Comparison of ENCODE assay signal across 10 cellular contexts in the genomic region with DNA sequence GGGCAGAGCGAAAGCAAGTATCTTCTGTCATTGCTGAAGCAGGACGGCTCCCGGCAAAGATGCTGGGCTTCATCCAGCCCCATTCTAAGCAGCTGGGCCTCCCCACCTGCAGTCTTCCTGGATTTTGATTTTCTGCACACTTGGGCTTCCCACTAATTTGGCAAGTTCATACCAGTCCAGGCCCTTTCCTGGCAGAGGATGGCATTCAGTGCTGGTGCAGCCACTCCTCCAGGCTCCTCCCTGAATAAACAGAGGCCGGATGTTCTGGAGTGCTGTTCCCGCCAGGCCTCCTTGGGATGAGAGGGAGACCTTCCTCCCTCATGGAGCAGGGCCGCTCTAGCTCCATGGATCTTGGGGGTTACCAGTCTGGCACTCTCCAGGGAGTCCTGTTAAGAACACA. TPM values are rescaled to one million over a fixed set of nuclear protein-coding genes. Genes with fewer than 3 reads are reported as not detected.
DNase-seq lines count a peak whose midpoint lies in the region; ATAC-seq and TF ChIP-seq lines count a peak whose summit lies in the region.
"Had no signal": no experiment of that assay in that cellular context is flagged by ENCODE, and none has a peak within 500 bp of the region (broad histone marks: within the 10 kb centered on the region; RNA-seq: fewer than 3 reads in every experiment).

No MANE protein-coding gene starts in this region.

- no peaks in the 10 kb centered on the region for H3K9me3 Mint-ChIP-seq in stimulated activated naive B cell treated with anti-CD40 and anti-IgM and Interleukin-4, amounts not matched to agents 10 μg/mL and 1 μg/mL and 100 μg/mL, for 72 hours
- H3K9me3 Mint-ChIP-seq: IgD-negative memory B cell had no signal

- intact Hi-C loops in heart right ventricle (cut with DNase I) (loop anchor here in 5 of 10 donors (2.0 to 10.0 kb wide), 4 partner anchors 37 to 60 kb away; a partner anchor contains a TSS), Right ventricle myocardium inferior (cut with DNase I) (loop anchor here (2.0 to 5.0 kb wide), 2 partner anchors 14 to 447 kb away; a partner anchor contains a TSS), ascending aorta (cut with DNase I) (loop anchor here (5.0 to 10.0 kb wide), 4 partner anchors 112 to 900 kb away; a partner anchor contains a TSS), vagina (cut with DNase I) (loop anchor here (5.0 kb wide), 1 partner anchor 57 kb away; a partner anchor contains a TSS)

- H3K27me3 ChIP-seq in heart right ventricle (peaks cover 0 to 3% (median 0%) of the 10 kb centered on the region in 7 donors), ascending aorta (no peaks in the 10 kb centered on the region), lung (ENCODE audit: control insufficient read depth, insufficient read depth) (no peaks in the 10 kb centered on the region), vagina (no peaks in the 10 kb centered on the region)
- H3K27me3 ChIP-seq: ovary had no signal

- TF ChIP-seq CTCF in heart right ventricle (IDR thresholded peaks at IDR 0.05) = no peak
- no peak for TF ChIP-seq CTCF in ascending aorta (IDR thresholded peaks at IDR 0.05)
- no peak for TF ChIP-seq CTCF in lung (IDR thresholded peaks at IDR 0.05; ENCODE audit: control extremely low read depth, extremely low read depth)
- TF ChIP-seq CTCF in vagina (IDR thresholded peaks at IDR 0.05) = no peak

- H3K4me3 Mint-ChIP-seq in stimulated activated naive B cell treated with anti-CD40 and anti-IgM and Interleukin-4, amounts not matched to agents 10 μg/mL and 1 μg/mL and 100 μg/mL, for 72 hours = no peak overlapping the region

- peaks cover 40 to 77% (median 70%) of the 10 kb centered on the region in 9 donors for H3K4me1 ChIP-seq in heart right ventricle
- H3K4me1 ChIP-seq in ascending aorta = peaks cover 30 to 59% of the 10 kb centered on the region in 2 donors
- peaks cover 18 to 28% of the 10 kb centered on the region in 2 donors for H3K4me1 ChIP-seq in lung (ENCODE audit: control insufficient read depth in 2 of 2, insufficient read depth in 2 of 2, low read length in 2 of 2)
- H3K4me1 ChIP-seq in vagina = peaks cover 70% of the 10 kb centered on the region

- H3K36me3 ChIP-seq in heart right ventricle (peaks cover 0 to 28% (median 0%) of the 10 kb centered on the region in 9 donors), ascending aorta (peaks cover 0 to 13% of the 10 kb centered on the region in 2 donors), lung (ENCODE audit: control insufficient read depth in 2 of 2, insufficient read depth in 2 of 2, low read length in 2 of 2) (no peaks in the 10 kb centered on the region), vagina (no peaks in the 10 kb centered on the region)
- H3K36me3 ChIP-seq: ovary had no signal

- peak overlapping the region in 6 of 10 donors; percentile 76 to 96 (median 94) for H3K4me3 ChIP-seq in heart right ventricle
- peak overlapping the region; percentile 13 to 99 for H3K4me3 ChIP-seq in ascending aorta
- no peak overlapping the region for H3K4me3 ChIP-seq in lung
- peak overlapping the region; percentile 32 to 80 for H3K4me3 ChIP-seq in vagina
- H3K4me3 ChIP-seq: ovary had no signal

- H3K27ac ChIP-seq in heart right ventricle (peak overlapping the region; percentile 32 to 100 (median 98)), ascending aorta (peak overlapping the region; percentile 80 to 99), lung (ENCODE audit: low read depth in 1 of 2, low read length in 1 of 2) (peak overlapping the region; percentile 68 to 97), vagina (peak overlapping the region; percentile 100)
- H3K27ac ChIP-seq: ovary had no signal

- peaks cover 0 to 1% of the 10 kb centered on the region in 2 donors for H3K36me3 Mint-ChIP-seq in stimulated activated naive B cell treated with anti-CD40 and anti-IgM and Interleukin-4, amounts not matched to agents 10 μg/mL and 1 μg/mL and 100 μg/mL, for 72 hours
- H3K36me3 Mint-ChIP-seq: IgD-negative memory B cell had no signal

- DNase-seq in heart right ventricle (peak in 1 of 2 donors; percentile 40), Right ventricle myocardium inferior (ENCODE audit: missing footprints) (no peak), ascending aorta (ENCODE audit: low spot score in 2 of 2) (peak in 1 of 2 donors; percentile 80), lung (ENCODE audit: low spot score) (peak; percentile 79), vagina (ENCODE audit: extremely low spot score in 2 of 2) (no peak)
- DNase-seq in stimulated activated naive B cell treated with anti-CD40 and anti-IgM and Interleukin-4, amounts not matched to agents 10 μg/mL and 1 μg/mL and 100 μg/mL, for 72 hours = no peak

- peak in 4 of 8 donors; percentile 6 to 29 (median 22) for ATAC-seq in heart right ventricle
- no peak for ATAC-seq in Right ventricle myocardium inferior
- ATAC-seq in lung (ENCODE audit: insufficient read depth, low FRiP score) = peak; percentile 19
- no peak for ATAC-seq in GM21423 (IDR thresholded peaks at IDR 0.05; ENCODE audit: unreplicated experiment)
- no peak for ATAC-seq in stimulated activated naive B cell treated with anti-CD40 and anti-IgM and Interleukin-4, amounts not matched to agents 10 μg/mL and 1 μg/mL and 100 μg/mL, for 72 hours (replicated peaks)
- no peak for ATAC-seq in HG03460 (IDR thresholded peaks at IDR 0.05; ENCODE audit: unreplicated experiment)

- peaks cover 4 to 18% of the 10 kb centered on the region in 2 donors for H3K4me1 Mint-ChIP-seq in stimulated activated naive B cell treated with anti-CD40 and anti-IgM and Interleukin-4, amounts not matched to agents 10 μg/mL and 1 μg/mL and 100 μg/mL, for 72 hours

- TF ChIP-seq POLR2A in vagina (IDR thresholded peaks at IDR 0.05) = no peak

- H3K27me3 Mint-ChIP-seq in stimulated activated naive B cell treated with anti-CD40 and anti-IgM and Interleukin-4, amounts not matched to agents 10 μg/mL and 1 μg/mL and 100 μg/mL, for 72 hours = peaks cover 4 to 12% of the 10 kb centered on the region in 2 donors

- H3K9me3 ChIP-seq in heart right ventricle (no peaks in the 10 kb centered on the region), ascending aorta (no peaks in the 10 kb centered on the region), lung (ENCODE audit: control insufficient read depth in 2 of 2, insufficient read depth in 1 of 2, low read length in 1 of 2) (no peaks in the 10 kb centered on the region), vagina (no peaks in the 10 kb centered on the region)
- H3K9me3 ChIP-seq: ovary had no signal

- 43 to 46% methylated on average over 6 of the region's 6 CpGs for WGBS in heart right ventricle, 2 donors
- WGBS in lung, 2 donors = 38 to 81% methylated on average over 6 of the region's 6 CpGs

- no peak overlapping the region for H3K27ac Mint-ChIP-seq in stimulated activated naive B cell treated with anti-CD40 and anti-IgM and Interleukin-4, amounts not matched to agents 10 μg/mL and 1 μg/mL and 100 μg/mL, for 72 hours
- H3K27ac Mint-ChIP-seq: IgD-negative memory B cell had no signal

RNA-seq across cellular contexts. Expression of a gene that starts 3.4 kb away (rescaled TPM):
- total RNA-seq in heart right ventricle = 100 to 1,000 TPM; 115 to 191 (median 145) TPM
- 100 to 1,000 TPM in 1 of 2 donors, 10 to 100 TPM in 1; 42.5 to 193 TPM for polyA plus RNA-seq in heart right ventricle
- 152 TPM for total RNA-seq in Right ventricle myocardium inferior
- 88.0 TPM for total RNA-seq in ascending aorta
- 10 to 100 TPM; 16.8 to 44.8 TPM for total RNA-seq in lung
- 10 to 100 TPM; 27.5 to 42.7 TPM for polyA plus RNA-seq in lung
- total RNA-seq in vagina = 69.0 TPM

RNA-seq across cellular contexts. Expression of a gene that starts 57.8 kb away (rescaled TPM):
- total RNA-seq in heart right ventricle = 10 to 100 TPM; 65.3 to 94.6 (median 70.7) TPM
- polyA plus RNA-seq in heart right ventricle = 10 to 100 TPM; 35.9 to 40.7 TPM
- 74.0 TPM for total RNA-seq in Right ventricle myocardium inferior
- total RNA-seq in ascending aorta = 35.5 TPM
- 100 to 1,000 TPM in 1 of 2 donors, 10 to 100 TPM in 1; 77.0 to 149 TPM for total RNA-seq in lung
- 10 to 100 TPM; 44.0 to 53.9 TPM for polyA plus RNA-seq in lung
- 71.2 TPM for total RNA-seq in vagina
